ENCODE assay signal across 14 cellular contexts in genomic region chr20:36777576-36777975, GRCh38.
"Had no signal": no experiment of that assay in that cellular context is flagged by ENCODE, and none has a peak within 500 bp of the region (broad histone marks: within the 10 kb centered on the region; RNA-seq: fewer than 3 reads in every experiment).

No MANE protein-coding gene starts in this region.

- ATAC-seq: left ventricle myocardium superior; sciatic nerve; stimulated activated naive CD8-positive, alpha-beta T cell treated with anti-CD3 and anti-CD28 coated beads, Interleukin-15, amount 100 ng/mL, for 72 hours had no signal

- H3K27me3 ChIP-seq: cardiac muscle cell, esophagus squamous epithelium had no signal

- H3K9me3 ChIP-seq: esophagus squamous epithelium had no signal

- H3K27me3 Mint-ChIP-seq: stimulated activated naive CD8-positive, alpha-beta T cell treated with anti-CD3 and anti-CD28 coated beads, Interleukin-15, amount 100 ng/mL, for 72 hours had no signal

- H3K9me3 Mint-ChIP-seq: activated naive CD4-positive, alpha-beta T cell treated with anti-CD3 and anti-CD28 coated beads for 36 hours; activated T-helper 2 cell treated with anti-CD3 and anti-CD28 coated beads, Interferon-gamma antibody, Interleukin-2, Interleukin-4, amounts not matched to agents 10 μg/mL and 5 μg/mL and 100 μg/mL, durations not matched to agents 14 hours and 24 hours and 36 hours; nephron progenitor cell; stimulated activated naive CD8-positive, alpha-beta T cell treated with anti-CD3 and anti-CD28 coated beads, Interleukin-15, amount 100 ng/mL, for 72 hours; type B pancreatic cell had no signal

- H3K4me3 ChIP-seq: cardiac muscle cell, esophagus squamous epithelium had no signal

- H3K27ac Mint-ChIP-seq: activated naive CD4-positive, alpha-beta T cell treated with anti-CD3 and anti-CD28 coated beads for 36 hours; activated T-helper 2 cell treated with anti-CD3 and anti-CD28 coated beads, Interferon-gamma antibody, Interleukin-2, Interleukin-4, amounts not matched to agents 10 μg/mL and 5 μg/mL and 100 μg/mL, durations not matched to agents 14 hours and 24 hours and 36 hours; nephron progenitor cell; type B pancreatic cell had no signal

- H3K4me3 Mint-ChIP-seq: activated naive CD4-positive, alpha-beta T cell treated with anti-CD3 and anti-CD28 coated beads for 36 hours; nephron progenitor cell; stimulated activated naive CD8-positive, alpha-beta T cell treated with anti-CD3 and anti-CD28 coated beads, Interleukin-15, amount 100 ng/mL, for 72 hours; type B pancreatic cell had no signal

- H3K36me3 ChIP-seq: cardiac muscle cell had no signal

- H3K27ac ChIP-seq: cardiac muscle cell had no signal

- DNase-seq: activated CD4-positive, alpha-beta T cell treated with anti-CD3 and anti-CD28 coated beads, Interleukin-2, amount 50 U/mL, for 48 hours; activated CD4-positive, CD25-positive, alpha-beta regulatory T cell treated with anti-CD3 and anti-CD28 coated beads, Interleukin-2, amount 50 U/mL, for 72 hours; activated naive CD4-positive, alpha-beta T cell treated with anti-CD3 and anti-CD28 coated beads for 36 hours; effector CD4-positive, alpha-beta T cell; esophagus squamous epithelium; hypothalamus; left ventricle myocardium superior; mesenchymal stem cell; nephron progenitor cell; stimulated activated naive CD8-positive, alpha-beta T cell treated with anti-CD3 and anti-CD28 coated beads, Interleukin-15, amount 100 ng/mL, for 72 hours had no signal
